27 cellular contexts compared by ENCODE assay signal in genomic region chr7:124779194-124779593, GRCh38. TPM values are rescaled to one million over a fixed set of nuclear protein-coding genes. Genes with fewer than 3 reads are reported as not detected.
DNase-seq lines count a peak whose midpoint lies in the region; ATAC-seq and TF ChIP-seq lines count a peak whose summit lies in the region.
"Had no signal": no experiment of that assay in that cellular context is flagged by ENCODE, and none has a peak within 500 bp of the region (broad histone marks: within the 10 kb centered on the region; RNA-seq: fewer than 3 reads in every experiment).

No MANE protein-coding gene starts in this region.

- no peaks in the 10 kb centered on the region for H3K36me3 Mint-ChIP-seq in activated naive CD4-positive, alpha-beta T cell treated with anti-CD3 and anti-CD28 coated beads, Interleukin-2, amount 10 ng/mL, durations not matched to agents 7 days and 5 days
- H3K36me3 Mint-ChIP-seq: activated CD4-positive, alpha-beta memory T cell treated with anti-CD3 and anti-CD28 coated beads for 36 hours; CD4-positive, alpha-beta memory T cell; stimulated activated naive B cell treated with anti-CD40 and anti-IgM and Interleukin-4, amounts not matched to agents 10 μg/mL and 1 μg/mL and 100 μg/mL, for 72 hours had no signal

- no peak for TF ChIP-seq CTCF in left lung (IDR thresholded peaks at IDR 0.05)
- no peak for TF ChIP-seq CTCF in upper lobe of left lung (IDR thresholded peaks at IDR 0.05)

- peak; percentile 82 for ATAC-seq in GM18867 (IDR thresholded peaks at IDR 0.05; ENCODE audit: unreplicated experiment)
- ATAC-seq in left lung = peak; percentile 82
- no peak for ATAC-seq in HG02938 (IDR thresholded peaks at IDR 0.05; ENCODE audit: unreplicated experiment)
- ATAC-seq in upper lobe of left lung (ENCODE audit: low FRiP score in 2 of 2) = no peak
- ATAC-seq: HCT116; stimulated activated naive B cell treated with anti-CD40 and anti-IgM and Interleukin-4, amounts not matched to agents 10 μg/mL and 1 μg/mL and 100 μg/mL, for 72 hours had no signal

- H3K4me3 Mint-ChIP-seq in activated naive CD4-positive, alpha-beta T cell treated with anti-CD3 and anti-CD28 coated beads, Interleukin-2, amount 10 ng/mL, durations not matched to agents 7 days and 5 days = no peak overlapping the region
- H3K4me3 Mint-ChIP-seq: activated B cell treated with CpG ODN at 0.5 μM for 24 hours; activated CD4-positive, alpha-beta memory T cell treated with anti-CD3 and anti-CD28 coated beads for 36 hours; CD4-positive, alpha-beta memory T cell; stimulated activated naive B cell treated with anti-CD40 and anti-IgM and Interleukin-4, amounts not matched to agents 10 μg/mL and 1 μg/mL and 100 μg/mL, for 72 hours had no signal

- H3K9me3 ChIP-seq in left lung = no peaks in the 10 kb centered on the region
- no peaks in the 10 kb centered on the region for H3K9me3 ChIP-seq in upper lobe of left lung
- H3K9me3 ChIP-seq: Peyer's patch, thoracic aorta had no signal

- TF ChIP-seq EP300 in upper lobe of left lung (IDR thresholded peaks at IDR 0.05) = no peak

- no peak for TF ChIP-seq POLR2A in upper lobe of left lung (IDR thresholded peaks at IDR 0.05)

- WGBS in upper lobe of left lung, 2 donors = 59 to 70% methylated on average over 3 of the region's 3 CpGs

- H3K27ac Mint-ChIP-seq in activated naive CD4-positive, alpha-beta T cell treated with anti-CD3 and anti-CD28 coated beads, Interleukin-2, amount 10 ng/mL, durations not matched to agents 7 days and 5 days = no peak overlapping the region
- H3K27ac Mint-ChIP-seq: activated B cell treated with CpG ODN at 0.5 μM for 24 hours; activated CD4-positive, alpha-beta memory T cell treated with anti-CD3 and anti-CD28 coated beads for 36 hours; CD4-positive, alpha-beta memory T cell; progenitor cell of endocrine pancreas; stimulated activated naive B cell treated with anti-CD40 and anti-IgM and Interleukin-4, amounts not matched to agents 10 μg/mL and 1 μg/mL and 100 μg/mL, for 72 hours had no signal

- H3K4me1 Mint-ChIP-seq in activated naive CD4-positive, alpha-beta T cell treated with anti-CD3 and anti-CD28 coated beads, Interleukin-2, amount 10 ng/mL, durations not matched to agents 7 days and 5 days = no peaks in the 10 kb centered on the region
- H3K4me1 Mint-ChIP-seq: activated B cell treated with CpG ODN at 0.5 μM for 24 hours; CD4-positive, alpha-beta memory T cell; stimulated activated naive B cell treated with anti-CD40 and anti-IgM and Interleukin-4, amounts not matched to agents 10 μg/mL and 1 μg/mL and 100 μg/mL, for 72 hours had no signal

- DNase-seq in NCI-H2029 treated with DMSO at 0.1 percent for 48 hours (lab: John Stamatoyannopoulos, UW) (peak; percentile 90), NCI-H748 (lab: John Stamatoyannopoulos, UW; ENCODE audit: unreplicated experiment) (peak; percentile 90), left lung (no peak), upper lobe of left lung (no peak), retina (no peak)
- DNase-seq in activated naive CD4-positive, alpha-beta T cell treated with anti-CD3 and anti-CD28 coated beads, Interleukin-2, amount 10 ng/mL, durations not matched to agents 7 days and 5 days = no peak
- DNase-seq: activated B cell treated with CpG ODN at 0.5 μM for 24 hours; activated CD4-positive, alpha-beta memory T cell treated with anti-CD3 and anti-CD28 coated beads for 36 hours; activated T-cell treated with anti-CD3 and anti-CD28 coated beads for 4 hours; amygdala; caudate nucleus; CD4-positive, alpha-beta memory T cell; erythroblast; foreskin melanocyte; hippocampal formation; Kasumi-1; NCI-H146; Peyer's patch; stimulated activated CD4-positive, alpha-beta T cell treated with anti-CD3 and anti-CD28 coated beads, Interleukin-2, amount 100 ng/mL, for 24 hours; stimulated activated naive B cell treated with anti-CD40 and anti-IgM and Interleukin-4, amounts not matched to agents 10 μg/mL and 1 μg/mL and 100 μg/mL, for 72 hours had no signal

- H3K4me1 ChIP-seq in left lung (no peaks in the 10 kb centered on the region), upper lobe of left lung (no peaks in the 10 kb centered on the region)
- H3K4me1 ChIP-seq: Peyer's patch had no signal

- no peaks in the 10 kb centered on the region for H3K9me3 Mint-ChIP-seq in activated naive CD4-positive, alpha-beta T cell treated with anti-CD3 and anti-CD28 coated beads, Interleukin-2, amount 10 ng/mL, durations not matched to agents 7 days and 5 days
- H3K9me3 Mint-ChIP-seq: activated B cell treated with CpG ODN at 0.5 μM for 24 hours; activated CD4-positive, alpha-beta memory T cell treated with anti-CD3 and anti-CD28 coated beads for 36 hours had no signal

- intact Hi-C loops in left lung (cut with DNase I) = no loop called here

- H3K27ac ChIP-seq in left lung (no peak overlapping the region), upper lobe of left lung (no peak overlapping the region)
- H3K27ac ChIP-seq: Peyer's patch, SK-N-MC, skin epidermis, thoracic aorta had no signal

- H3K27me3 Mint-ChIP-seq in activated naive CD4-positive, alpha-beta T cell treated with anti-CD3 and anti-CD28 coated beads, Interleukin-2, amount 10 ng/mL, durations not matched to agents 7 days and 5 days = no peaks in the 10 kb centered on the region
- H3K27me3 Mint-ChIP-seq: activated B cell treated with CpG ODN at 0.5 μM for 24 hours, progenitor cell of endocrine pancreas had no signal

- no peaks in the 10 kb centered on the region for H3K27me3 ChIP-seq in left lung
- H3K27me3 ChIP-seq in upper lobe of left lung = no peaks in the 10 kb centered on the region
- H3K27me3 ChIP-seq: Peyer's patch had no signal

- H3K4me3 ChIP-seq in left lung (no peak overlapping the region), upper lobe of left lung (no peak overlapping the region)
- H3K4me3 ChIP-seq: Peyer's patch, SK-N-MC, skin epidermis, thoracic aorta had no signal

- no peaks in the 10 kb centered on the region for H3K36me3 ChIP-seq in left lung
- H3K36me3 ChIP-seq in upper lobe of left lung = no peaks in the 10 kb centered on the region
- H3K36me3 ChIP-seq: Peyer's patch, thoracic aorta had no signal

- CTCF ChIA-PET in activated naive CD4-positive, alpha-beta T cell treated with anti-CD3 and anti-CD28 coated beads, Interleukin-2, amount 10 ng/mL, durations not matched to agents 7 days and 5 days (lab: Charles Lee) = no interaction called here

RNA-seq across cellular contexts. Expression of gene GPR37, which starts 13.6 kb away (rescaled TPM):
- total RNA-seq in left lung = 1 to 10 TPM; 2.0 to 2.5 TPM
- total RNA-seq in upper lobe of left lung = 1 to 10 TPM in 3 of 6 donors, under 1 TPM in 3; 0.15 to 2.8 (median 0.98) TPM
- total RNA-seq: activated B cell treated with CpG ODN at 0.5 μM for 24 hours; CD4-positive, alpha-beta memory T cell had no signal

Comparison
In these comparisons a context has a peak if more than half of its experiments do, and no peak if none do; other contexts are left out.
1. ATAC-seq: peak in GM18867 (single experiment) and left lung (single experiment); none in HG02938 (single experiment) and upper lobe of left lung (0 of 2).
2. DNase-seq: peak in NCI-H2029 treated with DMSO at 0.1 percent for 48 hours (single experiment) and NCI-H748 (single experiment); none in left lung (0 of 2), activated naive CD4-positive, alpha-beta T cell treated with anti-CD3 and anti-CD28 coated beads, Interleukin-2, amount 10 ng/mL, durations not matched to agents 7 days and 5 days (single experiment), upper lobe of left lung (0 of 2) and retina (single experiment).